1 cellular context compared by ENCODE assay signal in the genomic region with DNA sequence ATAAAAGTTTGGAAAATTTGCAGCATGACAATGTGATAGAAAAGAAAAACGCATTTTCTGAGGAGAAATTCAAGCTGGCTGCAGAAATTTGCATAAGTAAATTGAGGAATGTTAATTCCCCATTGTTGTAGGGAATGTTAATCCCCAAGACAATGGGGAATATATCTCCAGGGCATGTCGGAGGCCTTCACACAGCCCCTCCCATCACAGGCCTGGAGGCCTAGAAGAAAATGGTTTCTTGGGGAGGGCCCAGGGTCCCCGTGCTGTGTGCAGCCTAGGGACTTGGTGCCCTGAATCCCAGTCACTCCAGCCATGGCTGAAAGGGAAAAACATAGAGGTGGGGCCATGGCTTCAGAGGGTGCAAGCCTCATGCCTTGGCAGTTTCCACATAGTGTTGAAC.
TF ChIP-seq lines count a peak whose summit lies in the region.

No MANE protein-coding gene starts in this region.

TF ChIP-seq in SK-N-SH treated with all-trans-retinoic acid at 6 μM for 48 hours, 23 proteins besides CTCF, POLR2A, EP300 and RAD21 (continued from another document):
- no peak for TF ChIP-seq ESRRG (CRISPR knock-in tag; IDR thresholded peaks at IDR 0.05)
- TF ChIP-seq, protein P1, sequence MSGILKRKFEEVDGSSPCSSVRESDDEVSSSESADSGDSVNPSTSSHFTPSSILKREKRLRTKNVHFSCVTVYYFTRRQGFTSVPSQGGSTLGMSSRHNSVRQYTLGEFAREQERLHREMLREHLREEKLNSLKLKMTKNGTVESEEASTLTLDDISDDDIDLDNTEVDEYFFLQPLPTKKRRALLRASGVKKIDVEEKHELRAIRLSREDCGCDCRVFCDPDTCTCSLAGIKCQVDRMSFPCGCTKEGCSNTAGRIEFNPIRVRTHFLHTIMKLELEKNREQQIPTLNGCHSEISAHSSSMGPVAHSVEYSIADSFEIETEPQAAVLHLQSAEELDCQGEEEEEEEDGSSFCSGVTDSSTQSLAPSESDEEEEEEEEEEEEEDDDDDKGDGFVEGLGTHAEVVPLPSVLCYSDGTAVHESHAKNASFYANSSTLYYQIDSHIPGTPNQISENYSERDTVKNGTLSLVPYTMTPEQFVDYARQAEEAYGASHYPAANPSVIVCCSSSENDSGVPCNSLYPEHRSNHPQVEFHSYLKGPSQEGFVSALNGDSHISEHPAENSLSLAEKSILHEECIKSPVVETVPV (CRISPR knock-in tag; IDR thresholded peaks at IDR 0.05): no peak
TF ChIP-seq in SK-N-SH treated with all-trans-retinoic acid at 6 μM for 48 hours: peak in this region for 0.
